ENCODE assay signal across 24 cellular contexts in the genomic region with DNA sequence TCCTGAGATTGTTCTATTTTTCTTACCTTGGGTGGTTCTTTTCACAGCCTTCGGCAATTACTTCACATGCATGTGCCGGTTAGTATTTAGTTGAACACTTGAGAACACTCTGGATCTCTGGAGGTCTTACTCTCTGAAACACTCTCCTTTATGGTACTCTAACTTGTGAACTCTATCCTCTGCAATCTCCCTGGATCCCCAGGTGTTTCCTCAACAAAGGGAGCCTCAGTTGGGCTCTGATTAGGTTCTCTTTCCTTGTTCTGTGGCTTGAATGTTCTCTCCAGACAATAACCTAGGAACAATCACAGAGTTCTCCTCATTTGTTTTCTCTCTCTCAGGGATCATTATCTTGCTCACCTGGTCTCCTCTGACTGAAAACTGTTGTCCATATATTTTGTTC. TPM values are rescaled to one million over a fixed set of nuclear protein-coding genes. Genes with fewer than 3 reads are reported as not detected.
"Had no signal": no experiment of that assay in that cellular context is flagged by ENCODE, and none has a peak within 500 bp of the region (broad histone marks: within the 10 kb centered on the region; RNA-seq: fewer than 3 reads in every experiment).

No MANE protein-coding gene starts in this region.

- ATAC-seq: K562, Panc1 had no signal

- H3K4me1 Mint-ChIP-seq: IgD-negative memory B cell had no signal

- H3K4me3 ChIP-seq: K562 had no signal

- H3K4me3 Mint-ChIP-seq: IgD-negative memory B cell had no signal

- H3K4me2 ChIP-seq: KMS-11, SK-N-SH had no signal

- H3K9ac ChIP-seq: KMS-11, SK-N-SH had no signal

- H3K9me3 ChIP-seq: SK-N-SH had no signal

- FAIRE-seq: HTR-8/SVneo, K562 had no signal

- H3K27ac ChIP-seq: HL-60, KMS-11, RWPE1 had no signal

- DNase-seq: Kasumi-1, MM.1S, NCI-H1092 treated with DMSO at 0.1 percent for 48 hours, NCI-H1436, NCI-H187 treated with DMSO at 0.1 percent for 48 hours, NCI-H2029 treated with DMSO at 0.1 percent for 48 hours, NCI-H2171, NCI-H226, NCI-H446, NCI-H510A, NCI-H524 treated with DMSO at 0.1 percent for 48 hours, NCI-H69, NCI-H774, SHP77, SK-N-SH, SW 1271 had no signal

RNA-seq across cellular contexts. Expression of a gene that starts 40.5 kb away (rescaled TPM):
- total RNA-seq: M059J had no signal
